1 cellular context compared by ENCODE assay signal in the genomic region with DNA sequence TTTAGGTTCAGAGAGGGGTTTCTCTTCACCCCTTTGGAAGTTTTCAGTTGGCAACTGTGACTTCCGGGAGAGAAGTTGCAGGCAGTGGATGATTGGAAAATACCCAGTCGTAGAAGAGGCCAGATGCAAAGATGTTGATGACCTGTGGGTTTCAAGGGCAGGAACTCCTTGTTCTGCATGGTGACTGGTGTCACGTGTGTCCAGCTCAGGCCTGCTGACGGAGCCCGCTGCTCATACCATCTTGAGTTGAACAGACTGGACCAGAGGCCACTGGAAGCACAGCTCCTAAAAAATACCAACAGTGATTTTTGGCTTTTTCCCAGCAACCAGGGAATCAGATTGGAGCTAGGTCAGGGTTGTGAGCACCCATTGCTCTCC.
TF ChIP-seq lines count a peak whose summit lies in the region.

No MANE protein-coding gene starts in this region.

TF ChIP-seq in GM23338, 12 proteins besides CTCF, POLR2A, EP300 and RAD21 (continued from another document):
- TF ChIP-seq, protein P1, sequence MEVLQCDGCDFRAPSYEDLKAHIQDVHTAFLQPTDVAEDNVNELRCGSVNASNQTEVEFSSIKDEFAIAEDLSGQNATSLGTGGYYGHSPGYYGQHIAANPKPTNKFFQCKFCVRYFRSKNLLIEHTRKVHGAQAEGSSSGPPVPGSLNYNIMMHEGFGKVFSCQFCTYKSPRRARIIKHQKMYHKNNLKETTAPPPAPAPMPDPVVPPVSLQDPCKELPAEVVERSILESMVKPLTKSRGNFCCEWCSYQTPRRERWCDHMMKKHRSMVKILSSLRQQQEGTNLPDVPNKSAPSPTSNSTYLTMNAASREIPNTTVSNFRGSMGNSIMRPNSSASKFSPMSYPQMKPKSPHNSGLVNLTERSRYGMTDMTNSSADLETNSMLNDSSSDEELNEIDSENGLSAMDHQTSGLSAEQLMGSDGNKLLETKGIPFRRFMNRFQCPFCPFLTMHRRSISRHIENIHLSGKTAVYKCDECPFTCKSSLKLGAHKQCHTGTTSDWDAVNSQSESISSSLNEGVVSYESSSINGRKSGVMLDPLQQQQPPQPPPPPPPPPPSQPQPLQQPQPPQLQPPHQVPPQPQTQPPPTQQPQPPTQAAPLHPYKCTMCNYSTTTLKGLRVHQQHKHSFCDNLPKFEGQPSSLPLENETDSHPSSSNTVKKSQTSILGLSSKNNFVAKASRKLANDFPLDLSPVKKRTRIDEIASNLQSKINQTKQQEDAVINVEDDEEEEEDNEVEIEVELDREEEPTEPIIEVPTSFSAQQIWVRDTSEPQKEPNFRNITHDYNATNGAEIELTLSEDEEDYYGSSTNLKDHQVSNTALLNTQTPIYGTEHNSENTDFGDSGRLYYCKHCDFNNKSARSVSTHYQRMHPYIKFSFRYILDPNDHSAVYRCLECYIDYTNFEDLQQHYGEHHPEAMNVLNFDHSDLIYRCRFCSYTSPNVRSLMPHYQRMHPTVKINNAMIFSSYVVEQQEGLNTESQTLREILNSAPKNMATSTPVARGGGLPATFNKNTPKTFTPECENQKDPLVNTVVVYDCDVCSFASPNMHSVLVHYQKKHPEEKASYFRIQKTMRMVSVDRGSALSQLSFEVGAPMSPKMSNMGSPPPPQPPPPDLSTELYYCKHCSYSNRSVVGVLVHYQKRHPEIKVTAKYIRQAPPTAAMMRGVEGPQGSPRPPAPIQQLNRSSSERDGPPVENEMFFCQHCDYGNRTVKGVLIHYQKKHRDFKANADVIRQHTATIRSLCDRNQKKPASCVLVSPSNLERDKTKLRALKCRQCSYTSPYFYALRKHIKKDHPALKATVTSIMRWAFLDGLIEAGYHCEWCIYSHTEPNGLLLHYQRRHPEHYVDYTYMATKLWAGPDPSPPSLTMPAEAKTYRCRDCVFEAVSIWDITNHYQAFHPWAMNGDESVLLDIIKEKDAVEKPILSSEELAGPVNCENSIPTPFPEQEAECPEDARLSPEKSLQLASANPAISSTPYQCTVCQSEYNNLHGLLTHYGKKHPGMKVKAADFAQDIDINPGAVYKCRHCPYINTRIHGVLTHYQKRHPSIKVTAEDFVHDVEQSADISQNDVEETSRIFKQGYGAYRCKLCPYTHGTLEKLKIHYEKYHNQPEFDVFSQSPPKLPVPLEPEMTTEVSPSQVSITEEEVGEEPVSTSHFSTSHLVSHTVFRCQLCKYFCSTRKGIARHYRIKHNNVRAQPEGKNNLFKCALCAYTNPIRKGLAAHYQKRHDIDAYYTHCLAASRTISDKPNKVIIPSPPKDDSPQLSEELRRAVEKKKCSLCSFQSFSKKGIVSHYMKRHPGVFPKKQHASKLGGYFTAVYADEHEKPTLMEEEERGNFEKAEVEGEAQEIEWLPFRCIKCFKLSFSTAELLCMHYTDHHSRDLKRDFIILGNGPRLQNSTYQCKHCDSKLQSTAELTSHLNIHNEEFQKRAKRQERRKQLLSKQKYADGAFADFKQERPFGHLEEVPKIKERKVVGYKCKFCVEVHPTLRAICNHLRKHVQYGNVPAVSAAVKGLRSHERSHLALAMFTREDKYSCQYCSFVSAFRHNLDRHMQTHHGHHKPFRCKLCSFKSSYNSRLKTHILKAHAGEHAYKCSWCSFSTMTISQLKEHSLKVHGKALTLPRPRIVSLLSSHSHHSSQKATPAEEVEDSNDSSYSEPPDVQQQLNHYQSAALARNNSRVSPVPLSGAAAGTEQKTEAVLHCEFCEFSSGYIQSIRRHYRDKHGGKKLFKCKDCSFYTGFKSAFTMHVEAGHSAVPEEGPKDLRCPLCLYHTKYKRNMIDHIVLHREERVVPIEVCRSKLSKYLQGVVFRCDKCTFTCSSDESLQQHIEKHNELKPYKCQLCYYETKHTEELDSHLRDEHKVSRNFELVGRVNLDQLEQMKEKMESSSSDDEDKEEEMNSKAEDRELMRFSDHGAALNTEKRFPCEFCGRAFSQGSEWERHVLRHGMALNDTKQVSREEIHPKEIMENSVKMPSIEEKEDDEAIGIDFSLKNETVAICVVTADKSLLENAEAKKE (CRISPR knock-in tag; IDR thresholded peaks at IDR 0.05), result no peak
- no peak for TF ChIP-seq ZNF331 (CRISPR knock-in tag; IDR thresholded peaks at IDR 0.05; ENCODE audit: low read depth)
- TF ChIP-seq JUNB (IDR thresholded peaks at IDR 0.05; ENCODE audit: unreplicated experiment), result no peak
